In the genomic region with DNA sequence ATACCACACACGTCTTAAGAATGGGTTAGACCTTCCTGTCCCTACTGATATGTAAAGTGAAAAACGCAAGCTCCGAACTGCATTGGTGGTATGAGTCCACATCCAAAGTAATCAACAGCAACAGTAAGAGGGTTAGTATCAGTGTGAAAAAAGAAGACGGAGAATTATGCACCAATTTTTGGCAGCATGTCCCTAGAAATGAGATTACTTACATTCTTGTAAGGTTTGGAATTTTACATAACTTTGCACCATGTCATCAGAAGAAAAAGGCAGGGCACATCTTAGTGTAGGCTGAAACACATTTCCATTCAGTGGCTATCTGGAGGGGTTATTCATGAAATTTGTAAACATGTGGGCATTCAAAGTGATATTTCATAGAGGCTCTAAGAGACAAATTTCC, we compare ENCODE assay signal across 1 cellular context.
TF ChIP-seq lines count a peak whose summit lies in the region.

No MANE protein-coding gene starts in this region.

TF ChIP-seq in IMR-90, 13 proteins besides CTCF, POLR2A, EP300 and RAD21:
- no peak for TF ChIP-seq RCOR1 (IDR thresholded peaks at IDR 0.05; ENCODE audit: insufficient replicate concordance, low read length)
- no peak for TF ChIP-seq FOS (IDR thresholded peaks at IDR 0.05; ENCODE audit: low read depth, low read length)
- no peak for TF ChIP-seq MAZ (IDR thresholded peaks at IDR 0.05; ENCODE audit: borderline replicate concordance, low read depth, low read length)
- TF ChIP-seq CEBPB (IDR thresholded peaks at IDR 0.05; ENCODE audit: low read depth, low read length): no peak
- no peak for TF ChIP-seq BHLHE40 (IDR thresholded peaks at IDR 0.05; ENCODE audit: low read depth, low read length)
- TF ChIP-seq SMC3 (IDR thresholded peaks at IDR 0.05; ENCODE audit: low read depth, low read length): no peak
- TF ChIP-seq MAFK (IDR thresholded peaks at IDR 0.05; ENCODE audit: low read depth, low read length): no peak
- no peak for TF ChIP-seq CHD1 (IDR thresholded peaks at IDR 0.05; ENCODE audit: low read depth, low read length)
- TF ChIP-seq NFE2L2 (IDR thresholded peaks at IDR 0.05; ENCODE audit: low read depth, low read length): no peak
- no peak for TF ChIP-seq MXI1 (IDR thresholded peaks at IDR 0.05; ENCODE audit: borderline replicate concordance, low read depth, low read length)
- TF ChIP-seq, protein P1, sequence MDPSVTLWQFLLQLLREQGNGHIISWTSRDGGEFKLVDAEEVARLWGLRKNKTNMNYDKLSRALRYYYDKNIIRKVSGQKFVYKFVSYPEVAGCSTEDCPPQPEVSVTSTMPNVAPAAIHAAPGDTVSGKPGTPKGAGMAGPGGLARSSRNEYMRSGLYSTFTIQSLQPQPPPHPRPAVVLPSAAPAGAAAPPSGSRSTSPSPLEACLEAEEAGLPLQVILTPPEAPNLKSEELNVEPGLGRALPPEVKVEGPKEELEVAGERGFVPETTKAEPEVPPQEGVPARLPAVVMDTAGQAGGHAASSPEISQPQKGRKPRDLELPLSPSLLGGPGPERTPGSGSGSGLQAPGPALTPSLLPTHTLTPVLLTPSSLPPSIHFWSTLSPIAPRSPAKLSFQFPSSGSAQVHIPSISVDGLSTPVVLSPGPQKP (IDR thresholded peaks at IDR 0.05; ENCODE audit: borderline replicate concordance, low read depth, low read length): no peak
- no peak for TF ChIP-seq RFX5 (IDR thresholded peaks at IDR 0.05; ENCODE audit: low read depth, low read length)
- TF ChIP-seq, protein P2, sequence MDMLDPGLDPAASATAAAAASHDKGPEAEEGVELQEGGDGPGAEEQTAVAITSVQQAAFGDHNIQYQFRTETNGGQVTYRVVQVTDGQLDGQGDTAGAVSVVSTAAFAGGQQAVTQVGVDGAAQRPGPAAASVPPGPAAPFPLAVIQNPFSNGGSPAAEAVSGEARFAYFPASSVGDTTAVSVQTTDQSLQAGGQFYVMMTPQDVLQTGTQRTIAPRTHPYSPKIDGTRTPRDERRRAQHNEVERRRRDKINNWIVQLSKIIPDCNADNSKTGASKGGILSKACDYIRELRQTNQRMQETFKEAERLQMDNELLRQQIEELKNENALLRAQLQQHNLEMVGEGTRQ (IDR thresholded peaks at IDR 0.05; ENCODE audit: low read depth, low read length): no peak
